11 cellular contexts compared by ENCODE assay signal in the genomic region with DNA sequence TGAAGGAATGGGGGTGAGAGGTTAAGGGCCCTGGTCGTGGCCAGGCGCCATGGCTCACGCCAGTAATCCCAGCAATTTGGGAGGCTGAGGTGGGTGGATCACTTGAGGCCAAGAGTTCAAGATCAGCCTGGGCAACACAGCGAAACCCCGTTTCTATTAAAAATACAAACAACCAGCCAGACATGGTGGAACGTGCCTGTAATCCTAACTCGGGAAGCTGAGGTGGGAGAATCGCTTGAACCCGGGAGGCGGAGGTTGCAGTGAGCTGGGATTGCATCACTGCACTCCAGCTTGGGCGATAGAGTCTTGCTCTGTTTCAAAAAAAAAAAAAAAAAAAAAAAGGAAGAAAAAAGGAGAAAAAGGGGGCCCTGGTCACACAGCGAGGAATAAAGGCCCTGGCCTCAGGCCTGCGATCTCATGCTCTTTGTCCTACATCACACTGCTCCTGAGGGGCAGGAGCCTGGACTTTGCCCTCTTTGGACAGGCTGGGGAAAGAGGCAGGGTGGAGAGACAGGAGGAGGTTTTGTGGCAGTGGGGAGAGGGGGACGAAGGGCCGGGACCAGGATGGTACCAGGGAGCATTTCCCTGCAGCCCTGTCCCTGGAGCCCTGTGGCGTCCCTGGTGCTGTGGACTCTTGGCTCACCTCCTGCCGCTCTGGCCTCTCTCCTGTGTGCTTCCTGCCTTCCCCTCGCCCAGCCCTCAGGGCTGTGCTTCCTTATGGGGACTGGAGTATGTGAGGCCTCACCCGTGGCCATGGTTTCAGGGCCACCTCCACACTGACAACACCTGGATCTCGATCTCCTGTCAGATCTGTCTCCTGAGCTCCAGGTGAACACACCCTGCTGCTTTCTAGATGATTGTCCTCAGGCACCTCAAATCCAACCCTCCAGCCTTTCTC. TPM values are rescaled to one million over a fixed set of nuclear protein-coding genes. Genes with fewer than 3 reads are reported as not detected.
DNase-seq lines count a peak whose midpoint lies in the region; ATAC-seq and TF ChIP-seq lines count a peak whose summit lies in the region.
"Had no signal": no experiment of that assay in that cellular context is flagged by ENCODE, and none has a peak within 500 bp of the region (broad histone marks: within the 10 kb centered on the region; RNA-seq: fewer than 3 reads in every experiment).

No MANE protein-coding gene starts in this region.

- ATAC-seq in activated naive CD8-positive, alpha-beta T cell treated with anti-CD3 and anti-CD28 coated beads, Interleukin-2, amount 10 ng/mL, durations not matched to agents 7 days and 5 days (ENCODE audit: low read depth): no peak
- peak; percentile 95 for ATAC-seq in mucosa of descending colon
- ATAC-seq in upper lobe of left lung (ENCODE audit: low FRiP score in 2 of 2): peak; percentile 51 to 69
- no peak for ATAC-seq in GM19035 (IDR thresholded peaks at IDR 0.05; ENCODE audit: unreplicated experiment)

- H3K4me1 Mint-ChIP-seq in activated naive CD8-positive, alpha-beta T cell treated with anti-CD3 and anti-CD28 coated beads, Interleukin-2, amount 10 ng/mL, durations not matched to agents 7 days and 5 days: peaks cover 10% of the 10 kb centered on the region
- H3K4me1 Mint-ChIP-seq in activated naive CD8-positive, alpha-beta T cell treated with anti-CD3 and anti-CD28 coated beads for 36 hours: peaks cover 11% of the 10 kb centered on the region

- H3K4me1 ChIP-seq in mucosa of descending colon (ENCODE audit: low read depth) (peaks cover 20% of the 10 kb centered on the region), upper lobe of left lung (peaks cover 0 to 16% (median 7%) of the 10 kb centered on the region in 4 donors)
- H3K4me1 ChIP-seq: uterus had no signal

- no peaks in the 10 kb centered on the region for H3K36me3 ChIP-seq in mucosa of descending colon (ENCODE audit: low read depth)
- no peaks in the 10 kb centered on the region for H3K36me3 ChIP-seq in upper lobe of left lung
- H3K36me3 ChIP-seq: uterus had no signal

- no peak overlapping the region for H3K4me3 Mint-ChIP-seq in activated naive CD8-positive, alpha-beta T cell treated with anti-CD3 and anti-CD28 coated beads, Interleukin-2, amount 10 ng/mL, durations not matched to agents 7 days and 5 days
- no peak overlapping the region for H3K4me3 Mint-ChIP-seq in activated naive CD8-positive, alpha-beta T cell treated with anti-CD3 and anti-CD28 coated beads for 36 hours

- H3K36me3 Mint-ChIP-seq in activated naive CD8-positive, alpha-beta T cell treated with anti-CD3 and anti-CD28 coated beads, Interleukin-2, amount 10 ng/mL, durations not matched to agents 7 days and 5 days: peaks cover 2% of the 10 kb centered on the region
- H3K36me3 Mint-ChIP-seq in activated naive CD8-positive, alpha-beta T cell treated with anti-CD3 and anti-CD28 coated beads for 36 hours: no peaks in the 10 kb centered on the region

- H3K27me3 ChIP-seq in upper lobe of left lung: no peaks in the 10 kb centered on the region
- H3K27me3 ChIP-seq: uterus had no signal

- DNase-seq in activated naive CD8-positive, alpha-beta T cell treated with anti-CD3 and anti-CD28 coated beads, Interleukin-2, amount 10 ng/mL, durations not matched to agents 7 days and 5 days: no peak
- no peak for DNase-seq in activated naive CD8-positive, alpha-beta T cell treated with anti-CD3 and anti-CD28 coated beads for 36 hours
- DNase-seq in caudate nucleus (lab: John Stamatoyannopoulos, UW): no peak
- DNase-seq in mucosa of descending colon: peak; percentile 82 to 85 (median 83)
- peak in 1 of 2 donors; percentile 61 for DNase-seq in upper lobe of left lung
- DNase-seq in NCI-H187 (lab: John Stamatoyannopoulos, UW): no peak
- DNase-seq in NCI-H510A (lab: John Stamatoyannopoulos, UW): no peak
- DNase-seq: activated CD4-positive, alpha-beta T cell treated with anti-CD3 and anti-CD28 coated beads for 4 hours; stimulated activated CD4-positive, alpha-beta T cell treated with anti-CD3 and anti-CD28 coated beads, Interleukin-2, amount 100 ng/mL, for 48 hours; uterus had no signal

- peak overlapping the region; percentile 70 for H3K27ac ChIP-seq in caudate nucleus (ENCODE audit: low read depth, low read length)
- peak overlapping the region; percentile 20 to 81 (median 63) for H3K27ac ChIP-seq in upper lobe of left lung
- H3K27ac ChIP-seq: uterus had no signal

- no peaks in the 10 kb centered on the region for H3K27me3 Mint-ChIP-seq in activated naive CD8-positive, alpha-beta T cell treated with anti-CD3 and anti-CD28 coated beads, Interleukin-2, amount 10 ng/mL, durations not matched to agents 7 days and 5 days
- H3K27me3 Mint-ChIP-seq in activated naive CD8-positive, alpha-beta T cell treated with anti-CD3 and anti-CD28 coated beads for 36 hours: no peaks in the 10 kb centered on the region

- H3K9me3 Mint-ChIP-seq in activated naive CD8-positive, alpha-beta T cell treated with anti-CD3 and anti-CD28 coated beads, Interleukin-2, amount 10 ng/mL, durations not matched to agents 7 days and 5 days: no peaks in the 10 kb centered on the region
- no peaks in the 10 kb centered on the region for H3K9me3 Mint-ChIP-seq in activated naive CD8-positive, alpha-beta T cell treated with anti-CD3 and anti-CD28 coated beads for 36 hours

- peak overlapping the region; percentile 64 for H3K27ac Mint-ChIP-seq in activated naive CD8-positive, alpha-beta T cell treated with anti-CD3 and anti-CD28 coated beads, Interleukin-2, amount 10 ng/mL, durations not matched to agents 7 days and 5 days
- no peak overlapping the region for H3K27ac Mint-ChIP-seq in activated naive CD8-positive, alpha-beta T cell treated with anti-CD3 and anti-CD28 coated beads for 36 hours

- POLR2A ChIA-PET in activated naive CD8-positive, alpha-beta T cell treated with anti-CD3 and anti-CD28 coated beads, Interleukin-2, amount 10 ng/mL, durations not matched to agents 7 days and 5 days (lab: Charles Lee): no interaction called here

- TF ChIP-seq CTCF in mucosa of descending colon (IDR thresholded peaks at IDR 0.05) (no peak), upper lobe of left lung (IDR thresholded peaks at IDR 0.05) (no peak)

- H3K9me3 ChIP-seq in mucosa of descending colon (no peaks in the 10 kb centered on the region), upper lobe of left lung (no peaks in the 10 kb centered on the region)
- H3K9me3 ChIP-seq: uterus had no signal

- WGBS in upper lobe of left lung, 2 donors: 55 to 57% methylated on average over 14 to 17 of the region's 20 CpGs

- TF ChIP-seq EP300 in upper lobe of left lung (IDR thresholded peaks at IDR 0.05): no peak

- no peak overlapping the region for H3K4me3 ChIP-seq in mucosa of descending colon
- no peak overlapping the region for H3K4me3 ChIP-seq in upper lobe of left lung
- H3K4me3 ChIP-seq: uterus had no signal

- intact Hi-C loops in mucosa of descending colon (cut with DNase I, micrococcal nuclease): no loop called here

- TF ChIP-seq POLR2A in upper lobe of left lung (IDR thresholded peaks at IDR 0.05): peak in 1 of 4 donors; percentile 41

RNA-seq across cellular contexts. Expression of a gene that starts 19.7 kb away (rescaled TPM):
- total RNA-seq in activated naive CD8-positive, alpha-beta T cell treated with anti-CD3 and anti-CD28 coated beads, Interleukin-2, amount 10 ng/mL, durations not matched to agents 7 days and 5 days: 10 to 100 TPM; 26.7 to 27.9 TPM
- 100 to 1,000 TPM; 103 to 107 TPM for total RNA-seq in activated naive CD8-positive, alpha-beta T cell treated with anti-CD3 and anti-CD28 coated beads for 36 hours
- total RNA-seq in mucosa of descending colon (10 to 100 TPM; 15.5 to 20.0 (median 15.6) TPM), upper lobe of left lung (10 to 100 TPM; 21.9 to 37.0 (median 23.9) TPM)

RNA-seq across cellular contexts. Expression of a gene that starts 38.0 kb away (rescaled TPM):
- 10 to 100 TPM; 44.4 to 44.8 TPM for total RNA-seq in activated naive CD8-positive, alpha-beta T cell treated with anti-CD3 and anti-CD28 coated beads, Interleukin-2, amount 10 ng/mL, durations not matched to agents 7 days and 5 days
- 10 to 100 TPM; 35.3 to 38.1 TPM for total RNA-seq in activated naive CD8-positive, alpha-beta T cell treated with anti-CD3 and anti-CD28 coated beads for 36 hours
- 10 to 100 TPM; 17.3 to 21.4 (median 19.1) TPM for total RNA-seq in mucosa of descending colon
- total RNA-seq in upper lobe of left lung: 10 to 100 TPM; 19.9 to 42.8 (median 36.2) TPM

RNA-seq across cellular contexts. Expression of a gene that starts 47.3 kb away (rescaled TPM):
- total RNA-seq in activated naive CD8-positive, alpha-beta T cell treated with anti-CD3 and anti-CD28 coated beads, Interleukin-2, amount 10 ng/mL, durations not matched to agents 7 days and 5 days: 10 to 100 TPM; 34.0 to 36.1 TPM
- total RNA-seq in activated naive CD8-positive, alpha-beta T cell treated with anti-CD3 and anti-CD28 coated beads for 36 hours: 10 to 100 TPM; 93.5 to 96.9 TPM
- total RNA-seq in mucosa of descending colon: 10 to 100 TPM; 46.4 to 64.8 (median 59.5) TPM
- total RNA-seq in upper lobe of left lung: 10 to 100 TPM; 23.7 to 56.7 (median 36.9) TPM

RNA-seq across cellular contexts. Expression of a gene that starts 47.6 kb away (rescaled TPM):
- 10 to 100 TPM; 92.9 to 95.2 TPM for total RNA-seq in activated naive CD8-positive, alpha-beta T cell treated with anti-CD3 and anti-CD28 coated beads, Interleukin-2, amount 10 ng/mL, durations not matched to agents 7 days and 5 days
- 10 to 100 TPM; 63.7 to 72.0 TPM for total RNA-seq in activated naive CD8-positive, alpha-beta T cell treated with anti-CD3 and anti-CD28 coated beads for 36 hours
- total RNA-seq in mucosa of descending colon (10 to 100 TPM; 45.3 to 54.8 (median 49.3) TPM), upper lobe of left lung (100 to 1,000 TPM in 2 of 6 donors, 10 to 100 TPM in 4; 32.3 to 139 (median 55.4) TPM)

Comparison
In these comparisons a context has a peak if more than half of its experiments do, and no peak if none do; other contexts are left out.
1. ATAC-seq: peak in mucosa of descending colon (single experiment) and upper lobe of left lung (2 of 2); none in activated naive CD8-positive, alpha-beta T cell treated with anti-CD3 and anti-CD28 coated beads, Interleukin-2, amount 10 ng/mL, durations not matched to agents 7 days and 5 days (single experiment) and GM19035 (single experiment).
2. DNase-seq: peak in mucosa of descending colon (3 of 3); none in activated naive CD8-positive, alpha-beta T cell treated with anti-CD3 and anti-CD28 coated beads, Interleukin-2, amount 10 ng/mL, durations not matched to agents 7 days and 5 days (single experiment), activated naive CD8-positive, alpha-beta T cell treated with anti-CD3 and anti-CD28 coated beads for 36 hours (single experiment), caudate nucleus (0 of 61), NCI-H187 (0 of 2) and NCI-H510A (single experiment).